Comparison of ENCODE assay signal across 8 cellular contexts in genomic region chr20:52105573-52106422, GRCh38.
DNase-seq lines count a peak whose midpoint lies in the region; ATAC-seq and TF ChIP-seq lines count a peak whose summit lies in the region.

No MANE protein-coding gene starts in this region.

- H3K27me3 ChIP-seq in A673 (replicated peaks; ENCODE audit: insufficient read depth, low read depth, low read length, poor library complexity), result no peaks in the 10 kb centered on the region
- peaks cover 50% of the 10 kb centered on the region for H3K27me3 ChIP-seq in HUES6 (ENCODE audit: control insufficient read depth, insufficient read depth, low read length)

- peak; percentile 39 for TF ChIP-seq CTCF in A673 (conservative IDR thresholded peaks at IDR 0.05; ENCODE audit: low read depth, low read length)

- no peaks in the 10 kb centered on the region for H3K36me3 ChIP-seq in A673 (ENCODE audit: insufficient read depth, low read length, poor library complexity, severe bottlenecking)
- no peaks in the 10 kb centered on the region for H3K36me3 ChIP-seq in HUES6 (ENCODE audit: control insufficient read depth, insufficient read depth, low read length)

- CTCF ChIA-PET in A673 (lab: Charles Lee), result no interaction called here

- intact Hi-C loops in A673 (cut with micrococcal nuclease; ENCODE audit: unreplicated experiment), result no loop called here

- no peak overlapping the region for H3K27ac ChIP-seq in A673 (ENCODE audit: low read depth, low read length, poor library complexity, severe bottlenecking)
- H3K27ac ChIP-seq in HUES6 (ENCODE audit: low read depth, low read length), result no peak overlapping the region

- ATAC-seq in HG03025 (IDR thresholded peaks at IDR 0.05; ENCODE audit: low FRiP score, unreplicated experiment) (no peak), GM21619 (IDR thresholded peaks at IDR 0.05; ENCODE audit: unreplicated experiment) (no peak), GM19351 (IDR thresholded peaks at IDR 0.05; ENCODE audit: unreplicated experiment) (no peak)

- no TSS peak for BruUV-seq in A673 (replicated peaks; lab: Mats Ljungman, UMichigan)

- H3K4me1 ChIP-seq in A673 (ENCODE audit: insufficient read depth, low read length, poor library complexity, severe bottlenecking), result peaks cover 4% of the 10 kb centered on the region
- H3K4me1 ChIP-seq in HUES6 (ENCODE audit: control insufficient read depth, insufficient read depth, low read length), result peaks cover 13% of the 10 kb centered on the region

- POLR2A ChIA-PET in A673 (lab: Charles Lee; ENCODE audit: low non-redundant PET), result interaction anchor here (0.6 kb wide), 1 partner anchor 160 kb away, joined by 10 read pairs; no protein-coding TSS in a partner anchor

- H3K4me3 ChIP-seq in A673 (ENCODE audit: low read depth, low read length, poor library complexity, severe bottlenecking), result peak overlapping the region; percentile 67
- H3K4me3 ChIP-seq in HUES6 (ENCODE audit: low read depth, low read length), result peak overlapping the region; percentile 72

- peaks cover 4% of the 10 kb centered on the region for H3K9me3 ChIP-seq in A673 (ENCODE audit: low read depth, low read length, poor library complexity, severe bottlenecking)
- H3K9me3 ChIP-seq in HUES6 (ENCODE audit: control insufficient read depth, insufficient read depth, low read depth, low read length), result no peaks in the 10 kb centered on the region

- DNase-seq in A673 (ENCODE audit: low spot score) (peak; percentile 18), dermis blood vessel endothelial cell (peak; percentile 60), mesenteric fat pad (ENCODE audit: low spot score) (peak; percentile 73), RPMI8226 (no peak)

- H3K9ac ChIP-seq in HUES6 (ENCODE audit: low read length), result peak overlapping the region; percentile 58
